ENCODE assay signal across 8 cellular contexts in the genomic region with DNA sequence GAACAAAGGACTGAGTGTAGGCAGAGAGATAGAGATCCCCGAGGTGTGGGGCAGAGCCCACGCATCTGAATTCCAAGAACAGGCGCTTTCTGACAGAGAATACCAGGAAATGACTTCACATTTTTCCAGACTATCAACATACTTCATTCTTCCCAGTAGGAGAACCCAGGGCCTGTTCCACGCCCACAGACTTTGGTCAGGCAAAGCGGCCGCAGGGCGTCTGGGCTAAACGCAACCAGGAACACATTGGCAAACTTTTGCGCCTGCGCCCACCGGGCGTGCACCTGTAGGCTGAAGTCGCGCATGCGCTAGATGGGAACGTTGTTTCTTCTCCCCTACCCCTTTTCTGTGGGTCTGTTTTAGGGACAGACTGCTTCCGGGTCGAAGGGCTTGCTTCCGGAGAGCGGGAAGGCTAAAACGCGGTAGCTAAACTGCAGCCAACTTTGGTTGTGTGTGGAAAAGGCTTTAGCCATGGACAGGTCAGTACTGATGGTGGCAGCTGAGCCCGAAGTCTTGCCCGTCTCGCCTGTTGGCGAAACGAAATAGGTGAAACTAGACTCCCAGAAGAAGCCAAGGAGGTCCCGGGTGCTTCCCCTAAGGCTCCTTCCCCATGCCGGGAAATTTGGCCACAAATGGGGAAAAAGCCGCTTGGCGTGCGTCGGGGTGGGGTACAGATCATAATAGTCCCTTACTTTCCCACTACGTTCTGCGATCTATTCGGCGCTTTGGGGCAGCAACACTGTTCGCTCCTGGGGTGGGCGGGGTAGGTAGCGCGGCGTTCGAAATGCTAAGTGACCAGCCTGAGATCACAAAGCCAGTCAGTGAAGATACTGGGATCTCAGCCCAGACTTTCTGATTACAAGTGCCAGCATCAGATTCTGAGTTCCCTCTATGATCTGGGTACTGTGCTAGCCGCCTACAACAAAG. TPM values are rescaled to one million over a fixed set of nuclear protein-coding genes. Genes with fewer than 3 reads are reported as not detected.
DNase-seq lines count a peak whose midpoint lies in the region; ATAC-seq and TF ChIP-seq lines count a peak whose summit lies in the region.

A gene (plus strand): TSS at position 384 of the 927 bp plus-strand sequence. CDS start 88 bp downstream, at position 472.

- 0% methylated on average over 22 to 26 of the region's 44 CpGs for WGBS in gastroesophageal sphincter (ENCODE audit: low coverage in 1 of 2), 2 donors

- CTCF ChIA-PET in activated naive CD4-positive, alpha-beta T cell treated with anti-CD3 and anti-CD28 coated beads, Interleukin-2, amount 10 ng/mL, durations not matched to agents 7 days and 5 days (lab: Charles Lee): interaction anchor here (0.9 to 1.3 kb wide), 3 partner anchors 11 to 646 kb away, joined by 3 to 4 read pairs (median 4); no protein-coding TSS in a partner anchor

- peak within 1 kb of the TSS; percentile 93 for H3K4me3 Mint-ChIP-seq in activated naive CD4-positive, alpha-beta T cell treated with anti-CD3 and anti-CD28 coated beads, Interleukin-2, amount 10 ng/mL, durations not matched to agents 7 days and 5 days

- peaks cover 22% of the 10 kb centered on the region for H3K36me3 Mint-ChIP-seq in activated naive CD4-positive, alpha-beta T cell treated with anti-CD3 and anti-CD28 coated beads, Interleukin-2, amount 10 ng/mL, durations not matched to agents 7 days and 5 days

- no peaks in the 10 kb centered on the region for H3K27me3 Mint-ChIP-seq in activated naive CD4-positive, alpha-beta T cell treated with anti-CD3 and anti-CD28 coated beads, Interleukin-2, amount 10 ng/mL, durations not matched to agents 7 days and 5 days

- H3K27ac ChIP-seq in gastroesophageal sphincter (peak within 1 kb of the TSS; percentile 73 to 88 (median 84)), neutrophil (peak within 1 kb of the TSS; percentile 69), substantia nigra (ENCODE audit: low read depth, low read length, poor library complexity, severe bottlenecking) (peak within 1 kb of the TSS; percentile 85)

- H3K4me3 ChIP-seq in HFF-Myc (replicated peaks; ENCODE audit: low read depth, low read length) (peak within 1 kb of the TSS; percentile 90), gastroesophageal sphincter (peak within 1 kb of the TSS; percentile 89 to 96), neutrophil (ENCODE audit: low read depth in 1 of 2, low read length in 1 of 2) (peak within 1 kb of the TSS; percentile 82 to 99)

- no peaks in the 10 kb centered on the region for H3K9me3 ChIP-seq in gastroesophageal sphincter
- H3K9me3 ChIP-seq in neutrophil: no peaks in the 10 kb centered on the region

- no peak for TF ChIP-seq EP300 in gastroesophageal sphincter (IDR thresholded peaks at IDR 0.05)

- no peaks in the 10 kb centered on the region for H3K27me3 ChIP-seq in gastroesophageal sphincter
- no peaks in the 10 kb centered on the region for H3K27me3 ChIP-seq in neutrophil

- H3K4me1 ChIP-seq in gastroesophageal sphincter: peaks cover 0 to 18% (median 6%) of the 10 kb centered on the region in 3 donors
- H3K4me1 ChIP-seq in neutrophil (ENCODE audit: control insufficient read depth in 1 of 2, insufficient read depth in 1 of 2, low read depth in 1 of 2, low read length in 1 of 2): peaks cover 14 to 18% of the 10 kb centered on the region in 2 experiments

- peak; percentile 100 for ATAC-seq in gastroesophageal sphincter

- peaks cover 0 to 19% of the 10 kb centered on the region in 2 donors for H3K36me3 ChIP-seq in gastroesophageal sphincter
- H3K36me3 ChIP-seq in neutrophil: peaks cover 5% of the 10 kb centered on the region

- H3K9me3 Mint-ChIP-seq in activated naive CD4-positive, alpha-beta T cell treated with anti-CD3 and anti-CD28 coated beads, Interleukin-2, amount 10 ng/mL, durations not matched to agents 7 days and 5 days: no peaks in the 10 kb centered on the region

- peak; percentile 99 for DNase-seq in GM03348 (ENCODE audit: low spot score)
- peak; percentile 99 for DNase-seq in HFF-Myc (ENCODE audit: extremely low read depth, low read depth)
- peak; percentile 99 for DNase-seq in NAMALWA (ENCODE audit: low spot score)
- DNase-seq in SK-N-DZ (ENCODE audit: low spot score): peak; percentile 99
- DNase-seq in activated naive CD4-positive, alpha-beta T cell treated with anti-CD3 and anti-CD28 coated beads, Interleukin-2, amount 10 ng/mL, durations not matched to agents 7 days and 5 days: peak; percentile 98
- peak; percentile 70 to 97 (median 92) for DNase-seq in substantia nigra (lab: John Stamatoyannopoulos, UW)

- peak in 1 of 2 donors; percentile 7 for TF ChIP-seq POLR2A in gastroesophageal sphincter (IDR thresholded peaks at IDR 0.05)

- H3K4me1 Mint-ChIP-seq in activated naive CD4-positive, alpha-beta T cell treated with anti-CD3 and anti-CD28 coated beads, Interleukin-2, amount 10 ng/mL, durations not matched to agents 7 days and 5 days: peaks cover 41% of the 10 kb centered on the region

- H3K27ac Mint-ChIP-seq in activated naive CD4-positive, alpha-beta T cell treated with anti-CD3 and anti-CD28 coated beads, Interleukin-2, amount 10 ng/mL, durations not matched to agents 7 days and 5 days: peak within 1 kb of the TSS; percentile 96

- TF ChIP-seq CTCF in HFF-Myc (IDR thresholded peaks at IDR 0.05; ENCODE audit: low read depth, low read length, missing control alignments) (no peak), gastroesophageal sphincter (IDR thresholded peaks at IDR 0.05) (peak in 3 of 4 experiments; percentile 37 to 60 (median 53)), neutrophil (IDR thresholded peaks at IDR 0.05) (peak; percentile 40)

RNA-seq across cellular contexts. Expression of the gene that starts here (rescaled TPM):
- 114 and 180 TPM in 2 replicates for polyA plus RNA-seq in SK-N-DZ (2014; cell fraction: cytosol; rRNA removed)
- polyA plus RNA-seq in SK-N-DZ (2014; cell fraction: nucleus; rRNA removed): 164 and 168 TPM in 2 replicates
- total RNA-seq in gastroesophageal sphincter: 10 to 100 TPM; 28.4 to 46.7 (median 29.5) TPM

Comparison
In these comparisons a context has a peak if more than half of its experiments do, and no peak if none do; other contexts are left out.
1. Peak in every context shown above with its lines: DNase-seq, ATAC-seq, H3K4me3 ChIP-seq and H3K27ac ChIP-seq.